25 cellular contexts compared by ENCODE assay signal in the genomic region with DNA sequence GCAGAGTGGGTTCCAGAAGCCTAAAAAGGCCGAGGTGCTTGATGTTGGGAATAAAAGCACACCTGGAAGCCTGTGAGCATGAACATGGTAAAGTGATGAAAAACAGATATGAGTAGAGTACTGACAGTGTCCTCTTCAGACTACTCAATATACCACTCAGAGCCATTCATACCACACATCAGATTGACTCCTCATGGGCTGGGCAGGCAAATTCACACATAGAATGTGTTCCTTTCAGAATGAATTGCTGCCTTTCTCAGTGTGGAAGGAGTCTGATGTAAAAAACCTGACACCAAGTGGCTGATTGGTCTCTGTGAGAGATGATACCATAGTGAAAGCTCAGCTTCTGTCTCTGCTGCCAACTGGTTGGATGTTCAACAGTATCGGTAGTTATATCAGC.
"Had no signal": no experiment of that assay in that cellular context is flagged by ENCODE, and none has a peak within 500 bp of the region (broad histone marks: within the 10 kb centered on the region; RNA-seq: fewer than 3 reads in every experiment).

No MANE protein-coding gene starts in this region.

- H3K4me1 ChIP-seq: gastrocnemius medialis, psoas muscle, sigmoid colon, testis, tibial artery had no signal

- H3K9me3 ChIP-seq: gastrocnemius medialis, mucosa of descending colon, psoas muscle, sigmoid colon, testis, tibial artery had no signal

- H3K9me3 Mint-ChIP-seq: mesothelial cell of epicardium, nephron progenitor cell had no signal

- H3K4me1 Mint-ChIP-seq: naive B cell; stimulated activated memory B cell treated with anti-CD40 and anti-IgM and Interleukin-4, amounts not matched to agents 10 μg/mL and 1 μg/mL and 100 μg/mL, for 72 hours had no signal

- DNase-seq: dorsolateral prefrontal cortex; effector CD4-positive, alpha-beta T cell; endodermal cell; foreskin fibroblast; gastrocnemius medialis; head of caudate nucleus; mesenchymal stem cell; mucosa of descending colon; naive B cell; nephron progenitor cell; nucleus accumbens; psoas muscle; right cardiac atrium; sigmoid colon; stimulated activated CD4-positive, alpha-beta T cell treated with anti-CD3 and anti-CD28 coated beads, Interleukin-2, amount 100 ng/mL, for 24 hours; stimulated activated CD4-positive, alpha-beta T cell treated with anti-CD3 and anti-CD28 coated beads, Interleukin-4, amount 100 ng/mL, for 24 hours; stimulated activated naive CD8-positive, alpha-beta T cell treated with anti-CD3 and anti-CD28 coated beads, Interleukin-15, Interleukin-2, amounts not matched to agents 100 U/mL and 50 U/mL, for 24 hours; substantia nigra; testis; tibial artery had no signal

- H3K27ac Mint-ChIP-seq: endodermal cell; mesothelial cell of epicardium; naive B cell; nephron progenitor cell; stimulated activated memory B cell treated with anti-CD40 and anti-IgM and Interleukin-4, amounts not matched to agents 10 μg/mL and 1 μg/mL and 100 μg/mL, for 72 hours had no signal

- H3K27me3 ChIP-seq: gastrocnemius medialis, sigmoid colon, testis, tibial artery had no signal

- H3K4me3 Mint-ChIP-seq: endodermal cell; mesothelial cell of epicardium; naive B cell; nephron progenitor cell; stimulated activated memory B cell treated with anti-CD40 and anti-IgM and Interleukin-4, amounts not matched to agents 10 μg/mL and 1 μg/mL and 100 μg/mL, for 72 hours; type B pancreatic cell had no signal

- H3K36me3 Mint-ChIP-seq: mesothelial cell of epicardium; naive B cell; stimulated activated memory B cell treated with anti-CD40 and anti-IgM and Interleukin-4, amounts not matched to agents 10 μg/mL and 1 μg/mL and 100 μg/mL, for 72 hours; type B pancreatic cell had no signal

- H3K27me3 Mint-ChIP-seq: stimulated activated memory B cell treated with anti-CD40 and anti-IgM and Interleukin-4, amounts not matched to agents 10 μg/mL and 1 μg/mL and 100 μg/mL, for 72 hours had no signal

- H3K4me3 ChIP-seq: dorsolateral prefrontal cortex, gastrocnemius medialis, mucosa of descending colon, psoas muscle, sigmoid colon, testis, tibial artery had no signal

- H3K27ac ChIP-seq: dorsolateral prefrontal cortex, epithelial cell of prostate, gastrocnemius medialis, psoas muscle, sigmoid colon, testis, tibial artery had no signal

- ATAC-seq: esophagus mucosa; gastrocnemius medialis; mucosa of descending colon; psoas muscle; right cardiac atrium; stimulated activated memory B cell treated with anti-CD40 and anti-IgM and Interleukin-4, amounts not matched to agents 10 μg/mL and 1 μg/mL and 100 μg/mL, for 72 hours; stimulated activated naive CD8-positive, alpha-beta T cell treated with anti-CD3 and anti-CD28 coated beads, Interleukin-15, Interleukin-2, amounts not matched to agents 100 U/mL and 50 U/mL, for 24 hours had no signal

- H3K36me3 ChIP-seq: gastrocnemius medialis, sigmoid colon, tibial artery had no signal
